In the genomic region with DNA sequence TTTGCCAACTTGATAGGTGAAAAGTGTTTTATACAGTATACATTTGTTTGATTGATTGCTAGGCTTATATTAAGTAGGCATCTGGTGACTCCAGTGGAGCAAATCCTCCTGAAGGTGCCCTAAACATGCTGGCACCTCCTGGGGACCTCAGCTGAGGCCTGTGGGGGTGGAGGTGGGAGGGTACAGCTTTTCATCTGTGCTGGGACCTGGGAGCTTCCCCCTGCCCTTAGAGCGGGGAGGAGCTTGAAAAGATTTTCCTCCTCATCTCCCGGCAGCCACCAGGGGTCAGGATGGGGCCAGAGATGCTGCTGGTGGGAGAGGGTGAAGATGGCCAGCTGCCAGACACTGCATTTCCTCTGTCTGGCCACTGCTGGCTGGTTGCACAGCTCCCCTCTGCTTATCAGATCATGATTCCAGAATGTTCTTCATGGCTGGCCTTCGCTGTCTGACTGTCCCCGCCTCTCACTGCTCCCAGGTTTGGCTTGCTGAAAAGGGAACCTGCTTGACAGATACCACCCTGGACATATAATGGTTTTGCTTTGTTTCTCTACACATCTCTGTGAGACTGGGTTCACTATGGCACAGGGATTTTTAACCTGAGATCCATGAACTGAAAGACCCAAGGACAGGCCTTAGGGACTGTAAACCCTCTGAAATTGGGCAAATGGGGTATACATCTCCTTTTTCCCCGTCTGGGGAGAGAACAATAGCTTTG, we compare ENCODE assay signal across 8 cellular contexts. TPM values are rescaled to one million over a fixed set of nuclear protein-coding genes. Genes with fewer than 3 reads are reported as not detected.
A peak's percentile ranks its signal among the peaks of the same experiment; 100 is the strongest.
DNase-seq lines count a peak whose midpoint lies in the region; ATAC-seq and TF ChIP-seq lines count a peak whose summit lies in the region.

No MANE protein-coding gene starts in this region.

- peaks cover 17% of the 10 kb centered on the region for H3K27me3 Mint-ChIP-seq in activated CD8-positive, alpha-beta memory T cell treated with anti-CD3 and anti-CD28 coated beads, Interleukin-2, amount 10 ng/mL, durations not matched to agents 7 days and 5 days
- peaks cover 4% of the 10 kb centered on the region for H3K27me3 Mint-ChIP-seq in endothelial cell (ENCODE audit: unreplicated experiment)

- peak; percentile 61 for TF ChIP-seq CTCF in endothelial cell (IDR thresholded peaks at IDR 0.05; ENCODE audit: unreplicated experiment)

- no peak overlapping the region for H3K4me3 Mint-ChIP-seq in activated CD8-positive, alpha-beta memory T cell treated with anti-CD3 and anti-CD28 coated beads, Interleukin-2, amount 10 ng/mL, durations not matched to agents 7 days and 5 days
- H3K4me3 Mint-ChIP-seq in endothelial cell (ENCODE audit: unreplicated experiment), result peak overlapping the region; percentile 44

- DNase-seq in DMS 273 treated with DMSO at 0.1 percent for 48 hours (lab: John Stamatoyannopoulos, UW) (peak; percentile 69), HuH-7 (ENCODE audit: low spot score) (peak; percentile 95), NOMO-1 treated with DMSO at 0.1 percent for 48 hours (lab: John Stamatoyannopoulos, UW; ENCODE audit: unreplicated experiment) (peak; percentile 73), endothelial cell (ENCODE audit: low spot score) (peak; percentile 87), mucosa of gallbladder (ENCODE audit: low spot score) (peak; percentile 91)
- peak; percentile 90 for DNase-seq in activated CD8-positive, alpha-beta memory T cell treated with anti-CD3 and anti-CD28 coated beads, Interleukin-2, amount 10 ng/mL, durations not matched to agents 7 days and 5 days
- peak; percentile 46 to 47 for DNase-seq in stimulated activated CD8-positive, alpha-beta memory T cell treated with anti-CD3 and anti-CD28 coated beads, Interleukin-4, amount 100 ng/mL, for 4 hours (ENCODE audit: low read depth in 2 of 2, low spot score in 1 of 2)

- peaks cover 12% of the 10 kb centered on the region for H3K4me1 Mint-ChIP-seq in activated CD8-positive, alpha-beta memory T cell treated with anti-CD3 and anti-CD28 coated beads, Interleukin-2, amount 10 ng/mL, durations not matched to agents 7 days and 5 days
- H3K4me1 Mint-ChIP-seq in endothelial cell (ENCODE audit: unreplicated experiment), result peaks cover 4% of the 10 kb centered on the region

- H3K9me3 Mint-ChIP-seq in activated CD8-positive, alpha-beta memory T cell treated with anti-CD3 and anti-CD28 coated beads, Interleukin-2, amount 10 ng/mL, durations not matched to agents 7 days and 5 days (ENCODE audit: low read depth), result no peaks in the 10 kb centered on the region
- H3K9me3 Mint-ChIP-seq in endothelial cell (ENCODE audit: unreplicated experiment), result no peaks in the 10 kb centered on the region

- CTCF ChIA-PET in activated CD8-positive, alpha-beta memory T cell treated with anti-CD3 and anti-CD28 coated beads, Interleukin-2, amount 10 ng/mL, durations not matched to agents 7 days and 5 days (lab: Charles Lee), result interaction anchor here (0.6 to 5.4 kb wide), 38 partner anchors 8 to 520 kb away, joined by 3 to 90 read pairs (median 4); partner anchors contain the start of gene DHRS4

- no peak overlapping the region for H3K27ac Mint-ChIP-seq in activated CD8-positive, alpha-beta memory T cell treated with anti-CD3 and anti-CD28 coated beads, Interleukin-2, amount 10 ng/mL, durations not matched to agents 7 days and 5 days
- H3K27ac Mint-ChIP-seq in endothelial cell (ENCODE audit: unreplicated experiment), result no peak overlapping the region

- peak; percentile 95 for ATAC-seq in GM21576 (IDR thresholded peaks at IDR 0.05; ENCODE audit: unreplicated experiment)
- ATAC-seq in activated CD8-positive, alpha-beta memory T cell treated with anti-CD3 and anti-CD28 coated beads, Interleukin-2, amount 10 ng/mL, durations not matched to agents 7 days and 5 days, result peak; percentile 99

- no peaks in the 10 kb centered on the region for H3K36me3 Mint-ChIP-seq in activated CD8-positive, alpha-beta memory T cell treated with anti-CD3 and anti-CD28 coated beads, Interleukin-2, amount 10 ng/mL, durations not matched to agents 7 days and 5 days
- H3K36me3 Mint-ChIP-seq in endothelial cell (ENCODE audit: low read depth, unreplicated experiment), result no peaks in the 10 kb centered on the region

RNA-seq across cellular contexts. Expression of gene JPH4, which starts 10.5 kb away (rescaled TPM):
- total RNA-seq in activated CD8-positive, alpha-beta memory T cell treated with anti-CD3 and anti-CD28 coated beads, Interleukin-2, amount 10 ng/mL, durations not matched to agents 7 days and 5 days, result under 1 TPM in 1 of 2 experiments, not detected in 1; 0.77 TPM
- total RNA-seq in endothelial cell (ENCODE audit: unreplicated experiment), result 0.64 TPM
- 1.2 TPM for total RNA-seq in mucosa of gallbladder

RNA-seq across cellular contexts. Expression of gene AP1G2, which starts 21.4 kb away (rescaled TPM):
- total RNA-seq in activated CD8-positive, alpha-beta memory T cell treated with anti-CD3 and anti-CD28 coated beads, Interleukin-2, amount 10 ng/mL, durations not matched to agents 7 days and 5 days, result 100 to 1,000 TPM; 222 to 294 TPM
- total RNA-seq in endothelial cell (ENCODE audit: unreplicated experiment), result 134 TPM
- 294 TPM for total RNA-seq in mucosa of gallbladder

RNA-seq across cellular contexts. Expression of gene THTPA, which starts 33.0 kb away (rescaled TPM):
- 10 to 100 TPM; 13.5 to 15.6 TPM for total RNA-seq in activated CD8-positive, alpha-beta memory T cell treated with anti-CD3 and anti-CD28 coated beads, Interleukin-2, amount 10 ng/mL, durations not matched to agents 7 days and 5 days
- total RNA-seq in endothelial cell (ENCODE audit: unreplicated experiment), result 6.9 TPM
- 29.1 TPM for total RNA-seq in mucosa of gallbladder

RNA-seq across cellular contexts. Expression of gene ZFHX2, which starts 37.5 kb away (rescaled TPM):
- total RNA-seq in activated CD8-positive, alpha-beta memory T cell treated with anti-CD3 and anti-CD28 coated beads, Interleukin-2, amount 10 ng/mL, durations not matched to agents 7 days and 5 days, result 1 to 10 TPM; 1.8 to 2.7 TPM
- 12.7 TPM for total RNA-seq in endothelial cell (ENCODE audit: unreplicated experiment)
- 12.5 TPM for total RNA-seq in mucosa of gallbladder

RNA-seq across cellular contexts. Expression of gene DHRS2, which starts 47.1 kb away (rescaled TPM):
- total RNA-seq in activated CD8-positive, alpha-beta memory T cell treated with anti-CD3 and anti-CD28 coated beads, Interleukin-2, amount 10 ng/mL, durations not matched to agents 7 days and 5 days, result 1 to 10 TPM; 1.1 to 2.7 TPM
- total RNA-seq in endothelial cell (ENCODE audit: unreplicated experiment) (not detected), mucosa of gallbladder (0.43 TPM)

Comparison
In these comparisons a context has a peak if more than half of its experiments do, and no peak if none do; other contexts are left out.
1. Peak in every context shown above with its lines: DNase-seq and ATAC-seq.